21 cellular contexts compared by ENCODE assay signal in genomic region chr20:19961298-19961697, GRCh38. TPM values are rescaled to one million over a fixed set of nuclear protein-coding genes. Genes with fewer than 3 reads are reported as not detected.
DNase-seq lines count a peak whose midpoint lies in the region; FAIRE-seq and TF ChIP-seq lines count a peak whose summit lies in the region.
"Had no signal": no experiment of that assay in that cellular context is flagged by ENCODE, and none has a peak within 500 bp of the region (broad histone marks: within the 10 kb centered on the region; RNA-seq: fewer than 3 reads in every experiment).

No MANE protein-coding gene starts in this region.

- H3K4me1 ChIP-seq in HAP-1 = peaks cover 19% of the 10 kb centered on the region
- peaks cover 3 to 10% (median 7%) of the 10 kb centered on the region in 4 experiments; a peak in 5 of 7 replicates for H3K4me1 ChIP-seq in H1 (replicated peaks in 1 of 4; ENCODE audit: control insufficient read depth in 3 of 4, insufficient read depth in 4 of 4, low read length in 3 of 4)
- H3K4me1 ChIP-seq in suprapubic skin = peaks cover 52% of the 10 kb centered on the region
- H3K4me1 ChIP-seq: BE2C had no signal

- no peaks in the 10 kb centered on the region for H3K23me2 ChIP-seq in H1 (ENCODE audit: low read depth, low read length)

- H2AFZ ChIP-seq in H1 (ENCODE audit: low read length) = 0 out of 2 replicates have a peak overlapping the region, but pooled peaks have one; percentile 22
- H2AFZ ChIP-seq: GM23248 had no signal

- no peaks in the 10 kb centered on the region for H3K79me1 ChIP-seq in H1 (ENCODE audit: low read depth, low read length)

- CTCF ChIA-PET in H1 (lab: Charles Lee; ENCODE audit: partially characterized antibody) = interaction anchor here (1.0 to 1.2 kb wide), 3 partner anchors 33 to 176 kb away, joined by 3 read pairs; no protein-coding TSS in a partner anchor

- H2AK5ac ChIP-seq in H1 (ENCODE audit: low read depth, low read length) = no peak overlapping the region

- H3K4me1 Mint-ChIP-seq in endothelial cell (ENCODE audit: unreplicated experiment) = no peaks in the 10 kb centered on the region
- H3K4me1 Mint-ChIP-seq: CD4-positive, alpha-beta memory T cell had no signal

- H3K4me2 ChIP-seq in H1 (ENCODE audit: insufficient read depth in 1 of 2, low read depth in 2 of 2, low read length in 2 of 2) = no peak overlapping the region; a peak in 1 of 4 replicates

- peaks cover 5% of the 10 kb centered on the region for H3K27me3 Mint-ChIP-seq in endothelial cell (ENCODE audit: unreplicated experiment)
- H3K27me3 Mint-ChIP-seq: CD4-positive, alpha-beta memory T cell had no signal

- no peak overlapping the region for H3K56ac ChIP-seq in H1 (replicated peaks; ENCODE audit: insufficient read length, low read depth, low read length)

- no peak overlapping the region for H3K4ac ChIP-seq in H1 (replicated peaks; ENCODE audit: insufficient read length, low read depth, low read length)

- intact Hi-C loops in posterior cingulate gyrus (cut with DNase I) = no loop called here

- H4K20me1 ChIP-seq in H1 (replicated peaks in 1 of 2; ENCODE audit: control insufficient read depth in 1 of 2, insufficient read depth in 2 of 2, low read length in 2 of 2) = no peaks in the 10 kb centered on the region

- H3K36me3 ChIP-seq in HAP-1 (replicated peaks) (no peaks in the 10 kb centered on the region), H1 (ENCODE audit: control insufficient read depth in 2 of 4, insufficient read depth in 4 of 4, low read length in 3 of 4) (no peaks in the 10 kb centered on the region), suprapubic skin (peaks cover 50% of the 10 kb centered on the region), brain microvascular endothelial cell (replicated peaks) (peaks cover 6% of the 10 kb centered on the region)
- H3K36me3 ChIP-seq: BE2C had no signal

- H3K9me3 ChIP-seq in HAP-1 (no peaks in the 10 kb centered on the region), H1 (ENCODE audit: insufficient read depth in 2 of 2, low read depth in 1 of 2, low read length in 1 of 2) (no peaks in the 10 kb centered on the region), suprapubic skin (no peaks in the 10 kb centered on the region)
- H3K9me3 ChIP-seq: BE2C, Caco-2 had no signal

- H3K4me3 ChIP-seq in HAP-1 (no peak overlapping the region), H1 (ENCODE audit: extremely low read depth in 1 of 4, insufficient read depth in 2 of 4, low read depth in 3 of 4, low read length in 4 of 4) (no peak overlapping the region), suprapubic skin (no peak overlapping the region), brain microvascular endothelial cell (ENCODE audit: low read depth, low read length) (no peak overlapping the region)
- H3K4me3 ChIP-seq: GM23248 had no signal

- no peak overlapping the region for H3K27ac Mint-ChIP-seq in endothelial cell (ENCODE audit: unreplicated experiment)
- H3K27ac Mint-ChIP-seq: CD4-positive, alpha-beta memory T cell had no signal

- H2BK20ac ChIP-seq in H1 (ENCODE audit: low read length) = no peak overlapping the region

- POLR2A ChIA-PET in H1 (lab: Charles Lee; ENCODE audit: partially characterized antibody) = interaction anchor here (1.4 kb wide), 1 partner anchor 9 kb away, joined by 3 read pairs; no protein-coding TSS in a partner anchor

- no peak overlapping the region for H4K8ac ChIP-seq in H1 (ENCODE audit: extremely low read depth, insufficient read depth, low read length)

- H3K9me3 Mint-ChIP-seq in endothelial cell (ENCODE audit: unreplicated experiment) = no peaks in the 10 kb centered on the region
- H3K9me3 Mint-ChIP-seq: CD4-positive, alpha-beta memory T cell had no signal

- no peak overlapping the region for H3K23ac ChIP-seq in H1 (ENCODE audit: insufficient read length)

- no peak overlapping the region for H3K27ac ChIP-seq in H1 (ENCODE audit: low read depth, low read length)
- peak overlapping the region; percentile 41 for H3K27ac ChIP-seq in suprapubic skin
- H3K27ac ChIP-seq in brain microvascular endothelial cell = no peak overlapping the region
- H3K27ac ChIP-seq: GM23248 had no signal

- no peak overlapping the region for H3K4me3 Mint-ChIP-seq in endothelial cell (ENCODE audit: unreplicated experiment)
- H3K4me3 Mint-ChIP-seq: CD4-positive, alpha-beta memory T cell had no signal

- no peaks in the 10 kb centered on the region for H3K79me2 ChIP-seq in H1 (ENCODE audit: control insufficient read depth in 1 of 2, insufficient read depth in 2 of 2, low read length in 2 of 2)

- WGBS in H1 (ENCODE audit: extremely low coverage in 1 of 2, insufficient coverage in 1 of 2, insufficient read length in 1 of 2, insufficient replicate concordance in 2 of 2, low coverage in 1 of 2, low lambda C conversion rate in 2 of 2, missing lambda C conversion rate in 1 of 2), 2 experiments = 66% methylated on average over 6 of the region's 6 CpGs; no CpG with 5 or more reads in 1 of the 2 experiments
- WGBS in suprapubic skin = 45% methylated on average over 6 of the region's 6 CpGs

- no peak overlapping the region for H3K14ac ChIP-seq in H1 (ENCODE audit: insufficient read length)

- no peak for TF ChIP-seq EP300 in H1 (IDR thresholded peaks at IDR 0.05; ENCODE audit: borderline replicate concordance in 1 of 2, low read depth in 2 of 2, low read length in 2 of 2)
- TF ChIP-seq EP300 in suprapubic skin (IDR thresholded peaks at IDR 0.05) = no peak

- no peaks in the 10 kb centered on the region for H3K27me3 ChIP-seq in HAP-1 (ENCODE audit: low read depth)
- H3K27me3 ChIP-seq in H1 (replicated peaks in 1 of 4; ENCODE audit: control insufficient read depth in 3 of 4, extremely low read depth in 1 of 4, insufficient read depth in 3 of 4, low read length in 3 of 4) = no peaks in the 10 kb centered on the region
- H3K27me3 ChIP-seq in suprapubic skin = no peaks in the 10 kb centered on the region
- no peaks in the 10 kb centered on the region for H3K27me3 ChIP-seq in brain microvascular endothelial cell (replicated peaks)
- H3K27me3 ChIP-seq: BE2C had no signal

- H2BK15ac ChIP-seq in H1 (ENCODE audit: low read length) = no peak overlapping the region

- TF ChIP-seq CTCF in H1 (IDR thresholded peaks at IDR 0.05; ENCODE audit: control extremely low read depth in 1 of 3, insufficient read depth in 1 of 3, low read depth in 1 of 3, low read length in 3 of 3) (no peak), suprapubic skin (IDR thresholded peaks at IDR 0.05) (no peak), brain microvascular endothelial cell (IDR thresholded peaks at IDR 0.05; ENCODE audit: low read depth, low read length, missing control alignments) (no peak), endothelial cell (IDR thresholded peaks at IDR 0.05; ENCODE audit: unreplicated experiment) (no peak)

- no peak overlapping the region for H2BK120ac ChIP-seq in H1 (replicated peaks; ENCODE audit: low read depth, low read length)

- FAIRE-seq in H1 (lab: Jason Lieb, UNC) = no peak

- DNase-seq in HAP-1 (ENCODE audit: low spot score in 2 of 2) (peak; percentile 8 to 46), H1 (ENCODE audit: low read depth in 1 of 2, low spot score in 2 of 2) (no peak), iPS-NIHi7 (ENCODE audit: extremely low spot score) (peak; percentile 46), suprapubic skin (ENCODE audit: low spot score in 2 of 2) (no peak), brain microvascular endothelial cell (no peak), posterior cingulate gyrus (no peak), activated T-cell treated with anti-CD3 and anti-CD28 coated beads for 4 hours (no peak), endothelial cell (ENCODE audit: low spot score) (no peak)
- DNase-seq: BE2C; Caco-2; CD4-positive, alpha-beta memory T cell; DMS 273 treated with DMSO at 0.1 percent for 48 hours; GM23248; Karpas-422; NCI-H1694; NCI-H2081; NCI-H345; NCI-H524; NCI-H774; NK-92 treated with Interleukin-12 subunit alpha and Interleukin-12 subunit beta, amount 100 ng/mL, for 24 hours; SIG-M5 had no signal

- H3K18ac ChIP-seq in H1 (ENCODE audit: extremely low read depth, low read length) = no peak overlapping the region

- no peak overlapping the region for H4K91ac ChIP-seq in H1 (replicated peaks; ENCODE audit: insufficient read length, low read length)

- TF ChIP-seq POLR2A in H1 (IDR thresholded peaks at IDR 0.05; ENCODE audit: control extremely low read depth in 1 of 2, low read depth in 2 of 2, low read length in 2 of 2) = no peak
- TF ChIP-seq POLR2A in suprapubic skin (IDR thresholded peaks at IDR 0.05) = no peak

- no peak overlapping the region for H4K5ac ChIP-seq in H1 (ENCODE audit: insufficient read length, low read depth, low read length)

- no peak overlapping the region for H2BK5ac ChIP-seq in H1 (ENCODE audit: low read depth, low read length)

- peaks cover 45% of the 10 kb centered on the region for H3K36me3 Mint-ChIP-seq in endothelial cell (ENCODE audit: low read depth, unreplicated experiment)
- H3K36me3 Mint-ChIP-seq: CD4-positive, alpha-beta memory T cell had no signal

- no peak overlapping the region for H2BK12ac ChIP-seq in H1 (ENCODE audit: low read depth, low read length)

- in situ Hi-C loops in HAP-1 (cut with MboI; ENCODE audit: low sequenced_read_pairs) (no loop called here), brain microvascular endothelial cell (cut with HindIII; ENCODE audit: low pct_ligation_motif_present, low sequenced_read_pairs) (no loop called here)

- TF ChIP-seq RAD21 in H1 (IDR thresholded peaks at IDR 0.05 in 1 of 2, conservative IDR thresholded peaks at IDR 0.05 in 1 of 2; ENCODE audit: low read depth in 2 of 2, low read length in 2 of 2) = no peak

- no peak overlapping the region for H3K9ac ChIP-seq in H1 (replicated peaks in 1 of 4; ENCODE audit: extremely low read depth in 1 of 4, low read depth in 3 of 4, low read length in 3 of 4)
- H3K9ac ChIP-seq: GM23248 had no signal

TF ChIP-seq in H1, 55 proteins besides CTCF, POLR2A, EP300 and RAD21 (continues in another document):
- TF ChIP-seq ZNF274 (IDR thresholded peaks at IDR 0.05; ENCODE audit: borderline replicate concordance, extremely low read depth, low read length) = no peak
- no peak for TF ChIP-seq YY1 (IDR thresholded peaks at IDR 0.05; ENCODE audit: low read depth, low read length)
- TF ChIP-seq JUND (IDR thresholded peaks at IDR 0.05; ENCODE audit: low read length) = no peak
- TF ChIP-seq TBP (IDR thresholded peaks at IDR 0.05; ENCODE audit: low read depth, low read length) = no peak
- TF ChIP-seq RXRA (IDR thresholded peaks at IDR 0.05; ENCODE audit: insufficient read depth, low read depth, low read length) = no peak
- no peak for TF ChIP-seq CTBP2 (IDR thresholded peaks at IDR 0.05; ENCODE audit: borderline replicate concordance, insufficient read depth, insufficient read length, low read length)

RNA-seq across cellular contexts. Expression of gene NAA20, which starts 55.9 kb away (rescaled TPM):
- 39.1 and 41.1 TPM in 2 replicates for total RNA-seq in H1 (2021; fragmentation: NEBNext Ultra II Directional; extraction: Animal tissue kit (Norgen Biotek cat#: 25700))
- polyA plus RNA-seq in H1 (2011; rRNA removed) = 15.8 and 21.9 TPM in 2 replicates
- polyA plus RNA-seq in H1 (2011; cell fraction: cytosol; rRNA removed) = 27.0 TPM
- polyA plus RNA-seq in H1 (2011; cell fraction: nucleus; rRNA removed) = 8.5 TPM
- polyA plus RNA-seq in H1 (2012, experiment 1 of 2) = 25.5 to 39.8 TPM (median 27.2 TPM) in 4 replicates
- 17.5 TPM for polyA plus RNA-seq in H1 (2012, experiment 2 of 2)
- 31.9 TPM for polyA plus RNA-seq in H1 (2013, experiment 1 of 2)
- 35.1 TPM for polyA plus RNA-seq in H1 (2013, experiment 2 of 2)
- 10.4 and 12.2 TPM in 2 replicates for polyA minus RNA-seq in H1 (2011; rRNA and poly(A)+ RNA removed)
- polyA minus RNA-seq in H1 (2011; cell fraction: cytosol; rRNA and poly(A)+ RNA removed) = 10.7 TPM
- 15.3 TPM for polyA minus RNA-seq in H1 (2011; cell fraction: nucleus; rRNA and poly(A)+ RNA removed)
- total RNA-seq in suprapubic skin = 10 to 100 TPM; 20.4 to 38.1 (median 36.5) TPM
- 36.3 TPM for total RNA-seq in endothelial cell (ENCODE audit: unreplicated experiment)

Comparison
In these comparisons a context has a peak if more than half of its experiments do, and no peak if none do; other contexts are left out.
1. DNase-seq: peak in HAP-1 (2 of 2) and iPS-NIHi7 (single experiment); none in H1 (0 of 2), suprapubic skin (0 of 2), brain microvascular endothelial cell (single experiment), posterior cingulate gyrus (0 of 10), activated T-cell treated with anti-CD3 and anti-CD28 coated beads for 4 hours (single experiment) and endothelial cell (single experiment).